In the genomic region with DNA sequence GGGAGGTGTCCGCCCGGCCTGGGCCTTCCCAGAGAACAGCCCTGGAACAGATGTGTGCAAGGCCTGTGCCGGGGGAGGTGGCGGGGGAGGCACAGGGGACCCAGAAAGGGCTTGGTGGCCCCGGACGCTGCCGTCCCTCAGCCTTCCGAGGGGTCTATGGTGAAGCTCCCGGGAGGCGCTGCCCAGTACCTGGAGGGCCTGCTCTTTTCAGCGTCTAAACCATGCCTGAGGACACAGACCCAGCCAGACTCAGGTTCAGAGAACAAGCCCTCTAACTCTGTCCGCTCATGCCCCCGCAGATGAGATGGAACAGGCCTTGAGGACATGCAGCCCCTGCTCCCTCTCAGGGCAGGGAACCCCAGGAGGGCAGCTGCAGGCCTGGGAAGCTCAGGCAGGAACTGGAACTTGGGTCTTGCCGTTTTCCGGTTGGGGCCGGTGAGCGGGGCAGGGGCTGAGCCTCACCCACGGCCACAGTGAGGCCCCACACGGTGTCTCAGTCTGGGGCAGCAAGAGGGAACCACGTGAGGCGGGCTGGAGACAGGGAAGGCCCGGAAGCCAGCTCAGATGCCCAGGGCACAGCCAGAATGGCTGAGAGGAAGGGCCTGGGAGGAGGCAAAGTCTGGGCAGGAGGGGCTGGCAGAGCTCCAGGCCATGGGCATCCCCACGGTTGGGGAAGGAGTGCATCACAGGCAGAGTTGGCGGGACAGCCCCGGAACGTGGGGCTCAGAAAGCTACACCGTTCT, we compare ENCODE assay signal across 8 cellular contexts. TPM values are rescaled to one million over a fixed set of nuclear protein-coding genes. Genes with fewer than 3 reads are reported as not detected.
DNase-seq lines count a peak whose midpoint lies in the region; ATAC-seq and TF ChIP-seq lines count a peak whose summit lies in the region.

No MANE protein-coding gene starts in this region.

- ATAC-seq in GM21526 (IDR thresholded peaks at IDR 0.05; ENCODE audit: low FRiP score, unreplicated experiment), result no peak

- TF ChIP-seq CTCF in fibroblast of villous mesenchyme (IDR thresholded peaks at IDR 0.05; ENCODE audit: insufficient read depth, low read depth, low read length), result no peak
- TF ChIP-seq CTCF in osteocyte (IDR thresholded peaks at IDR 0.05), result no peak
- no peak for TF ChIP-seq CTCF in Caco-2 (IDR thresholded peaks at IDR 0.05; ENCODE audit: insufficient read depth in 1 of 2, low read depth in 1 of 2, low read length in 1 of 2, severe bottlenecking in 1 of 2, unreplicated experiment in 1 of 2)

- BruUV-seq in Caco-2 (replicated peaks; lab: Mats Ljungman, UMichigan), result no TSS peak

- peaks cover 11% of the 10 kb centered on the region for H3K36me3 ChIP-seq in Caco-2 (ENCODE audit: control insufficient read depth, insufficient read depth, low read length)

- DNase-seq in A172 (ENCODE audit: low spot score) (peak; percentile 91), HT-29 (ENCODE audit: low spot score) (peak; percentile 84), fibroblast of villous mesenchyme (ENCODE audit: low read depth) (peak; percentile 76), osteocyte (ENCODE audit: extremely low spot score, unreplicated experiment) (no peak), NCI-H82 (lab: John Stamatoyannopoulos, UW) (no peak), Caco-2 (no peak)
- peak; percentile 67 for DNase-seq in activated T-cell treated with anti-CD3 and anti-CD28 coated beads, Interleukin-2, amount 50 U/mL, for 24 hours

- peaks cover 69% of the 10 kb centered on the region for H3K36me3 Mint-ChIP-seq in activated T-cell treated with anti-CD3 and anti-CD28 coated beads, Interleukin-2, amount 50 U/mL, for 24 hours (ENCODE audit: low read depth)
- H3K36me3 Mint-ChIP-seq in osteocyte (ENCODE audit: unreplicated experiment) (peaks cover 20% of the 10 kb centered on the region), Caco-2 (ENCODE audit: insufficient read depth, unreplicated experiment) (peaks cover 79% of the 10 kb centered on the region)

- H3K4me3 ChIP-seq in fibroblast of villous mesenchyme (ENCODE audit: low read depth, low read length), result no peak overlapping the region
- H3K4me3 ChIP-seq in Caco-2 (ENCODE audit: low read depth, low read length), result no peak overlapping the region

- no peaks in the 10 kb centered on the region for H3K27me3 ChIP-seq in Caco-2 (replicated peaks; ENCODE audit: control insufficient read depth, insufficient read depth, low read length)

- no peaks in the 10 kb centered on the region for H3K9me3 Mint-ChIP-seq in activated T-cell treated with anti-CD3 and anti-CD28 coated beads, Interleukin-2, amount 50 U/mL, for 24 hours
- H3K9me3 Mint-ChIP-seq in osteocyte (ENCODE audit: unreplicated experiment), result no peaks in the 10 kb centered on the region
- no peaks in the 10 kb centered on the region for H3K9me3 Mint-ChIP-seq in Caco-2 (ENCODE audit: unreplicated experiment)

- POLR2A ChIA-PET in Caco-2 (lab: Charles Lee), result no interaction called here

- no peaks in the 10 kb centered on the region for H3K27me3 Mint-ChIP-seq in activated T-cell treated with anti-CD3 and anti-CD28 coated beads, Interleukin-2, amount 50 U/mL, for 24 hours
- no peaks in the 10 kb centered on the region for H3K27me3 Mint-ChIP-seq in osteocyte (ENCODE audit: unreplicated experiment)
- no peaks in the 10 kb centered on the region for H3K27me3 Mint-ChIP-seq in Caco-2 (ENCODE audit: insufficient read depth, unreplicated experiment)

- CTCF ChIA-PET in Caco-2 (lab: Charles Lee), result interaction anchor here (1.0 kb wide), 1 partner anchor 51 kb away, joined by 3 read pairs; no protein-coding TSS in a partner anchor

- peaks cover 4% of the 10 kb centered on the region; the same call in 1 of the 2 replicates for H3K4me1 ChIP-seq in Caco-2

- intact Hi-C loops in Caco-2 (cut with micrococcal nuclease; ENCODE audit: unreplicated experiment), result no loop called here

- H3K4me1 Mint-ChIP-seq in activated T-cell treated with anti-CD3 and anti-CD28 coated beads, Interleukin-2, amount 50 U/mL, for 24 hours (ENCODE audit: low read depth), result peaks cover 66% of the 10 kb centered on the region
- peaks cover 61% of the 10 kb centered on the region for H3K4me1 Mint-ChIP-seq in osteocyte (ENCODE audit: unreplicated experiment)
- H3K4me1 Mint-ChIP-seq in Caco-2 (ENCODE audit: low read depth, unreplicated experiment), result peaks cover 13% of the 10 kb centered on the region

- peak overlapping the region; percentile 88 for H3K27ac Mint-ChIP-seq in activated T-cell treated with anti-CD3 and anti-CD28 coated beads, Interleukin-2, amount 50 U/mL, for 24 hours
- H3K27ac Mint-ChIP-seq in osteocyte (ENCODE audit: unreplicated experiment) (peak overlapping the region; percentile 87), Caco-2 (ENCODE audit: unreplicated experiment) (no peak overlapping the region)

- H3K9me3 ChIP-seq in Caco-2, result no peaks in the 10 kb centered on the region

- no peak overlapping the region for H3K4me3 Mint-ChIP-seq in activated T-cell treated with anti-CD3 and anti-CD28 coated beads, Interleukin-2, amount 50 U/mL, for 24 hours
- H3K4me3 Mint-ChIP-seq in osteocyte (ENCODE audit: unreplicated experiment) (peak overlapping the region; percentile 18), Caco-2 (ENCODE audit: unreplicated experiment) (no peak overlapping the region)

RNA-seq across cellular contexts. Expression of gene SLC16A3, which starts 12.5 kb away (rescaled TPM):
- 65.3 and 66.7 TPM in 2 replicates for total RNA-seq in A172 (2014; rRNA removed; shearing (Covaris generic))
- 132 and 156 TPM in 2 replicates for total RNA-seq in HT-29 (2014; rRNA removed; shearing (Covaris generic))
- total RNA-seq in fibroblast of villous mesenchyme, result 131 and 174 TPM in 2 replicates
- 12.9 and 18.1 TPM in 2 replicates for total RNA-seq in osteocyte
- 13.1 and 13.7 TPM in 2 replicates for total RNA-seq in Caco-2 (2022)

RNA-seq across cellular contexts. Expression of gene CCDC57, which starts 28.7 kb away (rescaled TPM):
- 8.9 and 14.6 TPM in 2 replicates for total RNA-seq in A172 (2014; rRNA removed; shearing (Covaris generic))
- 47.6 and 48.2 TPM in 2 replicates for total RNA-seq in HT-29 (2014; rRNA removed; shearing (Covaris generic))
- total RNA-seq in fibroblast of villous mesenchyme (19.9 and 20.6 TPM in 2 replicates), osteocyte (50.8 and 57.9 TPM in 2 replicates), Caco-2 (2022) (31.0 and 32.2 TPM in 2 replicates)

RNA-seq across cellular contexts. Expression of gene CSNK1D, which starts 32.1 kb away (rescaled TPM):
- total RNA-seq in A172 (2014; rRNA removed; shearing (Covaris generic)), result 19.9 and 20.9 TPM in 2 replicates
- 47.8 and 60.4 TPM in 2 replicates for total RNA-seq in HT-29 (2014; rRNA removed; shearing (Covaris generic))
- total RNA-seq in fibroblast of villous mesenchyme (49.3 and 57.0 TPM in 2 replicates), osteocyte (118 and 124 TPM in 2 replicates), Caco-2 (2022) (196 TPM in 2 replicates)

Comparison
In these comparisons a context has a peak if more than half of its experiments do, and no peak if none do; other contexts are left out.
1. DNase-seq: peak in A172 (single experiment), HT-29 (single experiment), activated T-cell treated with anti-CD3 and anti-CD28 coated beads, Interleukin-2, amount 50 U/mL, for 24 hours (single experiment) and fibroblast of villous mesenchyme (single experiment); none in osteocyte (single experiment), NCI-H82 (single experiment) and Caco-2 (0 of 2).